In genomic region chr1:240084749-240085148, GRCh38 we compare ENCODE assay signal across 2 cellular contexts.
TF ChIP-seq lines count a peak whose summit lies in the region.

No MANE protein-coding gene starts in this region.

TF ChIP-seq in SK-N-SH, 30 proteins besides CTCF, POLR2A, EP300 and RAD21 (continued from another document):
- TF ChIP-seq TEAD4 (IDR thresholded peaks at IDR 0.05; ENCODE audit: borderline replicate concordance, insufficient read depth) = no peak
- no peak for TF ChIP-seq USF1 (IDR thresholded peaks at IDR 0.05; ENCODE audit: borderline replicate concordance, low read depth)
- TF ChIP-seq NFIC (IDR thresholded peaks at IDR 0.05; ENCODE audit: borderline replicate concordance) = no peak
- TF ChIP-seq RCOR1 (IDR thresholded peaks at IDR 0.05; ENCODE audit: low read length) = no peak
- no peak for TF ChIP-seq TAF1 (IDR thresholded peaks at IDR 0.05; ENCODE audit: borderline replicate concordance, low read depth, low read length)
- TF ChIP-seq POLR2AphosphoS5 (IDR thresholded peaks at IDR 0.05; ENCODE audit: low read depth, low read length) = no peak
- no peak for TF ChIP-seq GABPA (IDR thresholded peaks at IDR 0.05; ENCODE audit: low read depth)
- TF ChIP-seq CHD2 (IDR thresholded peaks at IDR 0.05; ENCODE audit: low read length, partially characterized antibody) = no peak

TF ChIP-seq in SK-N-SH treated with all-trans-retinoic acid at 6 μM for 48 hours, 23 proteins besides CTCF, POLR2A, EP300 and RAD21 (continued from another document):
- TF ChIP-seq TSHZ2 (CRISPR knock-in tag; IDR thresholded peaks at IDR 0.05) (no peak), ZFP30 (CRISPR knock-in tag; IDR thresholded peaks at IDR 0.05) (no peak), OSR1 (CRISPR knock-in tag; IDR thresholded peaks at IDR 0.05) (no peak), RARB (CRISPR knock-in tag; IDR thresholded peaks at IDR 0.05) (no peak), ZNF8 (CRISPR knock-in tag; IDR thresholded peaks at IDR 0.05) (no peak), ZFP3 (CRISPR knock-in tag; IDR thresholded peaks at IDR 0.05) (no peak), CSDC2 (CRISPR knock-in tag; IDR thresholded peaks at IDR 0.05) (no peak), TOX (CRISPR knock-in tag; IDR thresholded peaks at IDR 0.05; ENCODE audit: borderline replicate concordance) (no peak), SNAI2 (CRISPR knock-in tag; IDR thresholded peaks at IDR 0.05) (no peak), ZC3H10 (CRISPR knock-in tag; IDR thresholded peaks at IDR 0.05) (no peak), BACH2 (CRISPR knock-in tag; IDR thresholded peaks at IDR 0.05; ENCODE audit: borderline replicate concordance) (no peak), PPARA (CRISPR knock-in tag; IDR thresholded peaks at IDR 0.05; ENCODE audit: borderline replicate concordance) (no peak)
- TF ChIP-seq, protein P1, sequence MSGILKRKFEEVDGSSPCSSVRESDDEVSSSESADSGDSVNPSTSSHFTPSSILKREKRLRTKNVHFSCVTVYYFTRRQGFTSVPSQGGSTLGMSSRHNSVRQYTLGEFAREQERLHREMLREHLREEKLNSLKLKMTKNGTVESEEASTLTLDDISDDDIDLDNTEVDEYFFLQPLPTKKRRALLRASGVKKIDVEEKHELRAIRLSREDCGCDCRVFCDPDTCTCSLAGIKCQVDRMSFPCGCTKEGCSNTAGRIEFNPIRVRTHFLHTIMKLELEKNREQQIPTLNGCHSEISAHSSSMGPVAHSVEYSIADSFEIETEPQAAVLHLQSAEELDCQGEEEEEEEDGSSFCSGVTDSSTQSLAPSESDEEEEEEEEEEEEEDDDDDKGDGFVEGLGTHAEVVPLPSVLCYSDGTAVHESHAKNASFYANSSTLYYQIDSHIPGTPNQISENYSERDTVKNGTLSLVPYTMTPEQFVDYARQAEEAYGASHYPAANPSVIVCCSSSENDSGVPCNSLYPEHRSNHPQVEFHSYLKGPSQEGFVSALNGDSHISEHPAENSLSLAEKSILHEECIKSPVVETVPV (CRISPR knock-in tag; IDR thresholded peaks at IDR 0.05) = no peak
